Comparison of ENCODE assay signal across 8 cellular contexts in genomic region chr2:191679818-191680600, GRCh38. TPM values are rescaled to one million over a fixed set of nuclear protein-coding genes. Genes with fewer than 3 reads are reported as not detected.
DNase-seq lines count a peak whose midpoint lies in the region; ATAC-seq and TF ChIP-seq lines count a peak whose summit lies in the region.

No MANE protein-coding gene starts in this region.

- H3K27me3 ChIP-seq in transverse colon = no peaks in the 10 kb centered on the region

- no peak for TF ChIP-seq EP300 in transverse colon (IDR thresholded peaks at IDR 0.05; ENCODE audit: low read depth)

- 73 to 78% methylated on average over 4 of the region's 4 CpGs for WGBS in transverse colon (ENCODE audit: low coverage in 1 of 2), 2 donors

- peaks cover 0 to 20% (median 5%) of the 10 kb centered on the region in 4 donors for H3K36me3 ChIP-seq in transverse colon

- H3K4me3 ChIP-seq in AG10803 (ENCODE audit: low read length) = peak overlapping the region; percentile 80
- peak overlapping the region in 1 of 4 donors; percentile 80 for H3K4me3 ChIP-seq in transverse colon

- in situ Hi-C loops in transverse colon (cut with MboI; ENCODE audit: low pct_ligation_motif_present in 1 of 4, low pct_unique_long_range_greater_than_20kb in 1 of 4, low sequenced_read_pairs in 3 of 4) = loop anchor here in 3 of 4 donors (10.0 to 25.0 kb wide), 3 partner anchors 115 to 665 kb away; partner anchors contain the start of genes STAT1 (in 1 of the 3) and STAT4 (in 1 of the 3)

- ATAC-seq in GM19025 (IDR thresholded peaks at IDR 0.05; ENCODE audit: low read depth, unreplicated experiment) (peak; percentile 19), HG03342 (IDR thresholded peaks at IDR 0.05; ENCODE audit: unreplicated experiment) (peak; percentile 29), left cardiac atrium (no peak)

- peaks cover 4 to 43% (median 7%) of the 10 kb centered on the region in 4 donors for H3K4me1 ChIP-seq in transverse colon

- peak; percentile 81 for DNase-seq in AG10803 (ENCODE audit: low read depth)
- DNase-seq in SKM-1 (lab: John Stamatoyannopoulos, UW; ENCODE audit: unreplicated experiment) = peak; percentile 76
- DNase-seq in fibroblast of peridontal ligament (ENCODE audit: extremely low read depth) = peak; percentile 67
- DNase-seq in transverse colon = no peak
- DNase-seq in epidermal melanocyte (ENCODE audit: insufficient read length, low spot score) = no peak
- DNase-seq in left cardiac atrium = no peak

- TF ChIP-seq CTCF in AG10803 (conservative IDR thresholded peaks at IDR 0.05; ENCODE audit: low read length) (no peak), transverse colon (IDR thresholded peaks at IDR 0.05) (no peak)

- intact Hi-C loops in transverse colon (cut with DNase I; ENCODE audit: low total_unique reads) (no loop called here), left cardiac atrium (cut with DNase I) (no loop called here)

- H3K9me3 ChIP-seq in transverse colon = no peaks in the 10 kb centered on the region

- peak overlapping the region; percentile 95 to 98 (median 98) for H3K27ac ChIP-seq in transverse colon

- TF ChIP-seq POLR2A in transverse colon (IDR thresholded peaks at IDR 0.05) = peak; percentile 44

RNA-seq across cellular contexts. Expression of gene NABP1, which starts 2.1 kb away (rescaled TPM):
- total RNA-seq in transverse colon (10 to 100 TPM in 3 of 4 donors, under 1 TPM in 1; 1.00 to 55.6 (median 33.0) TPM), left cardiac atrium (10 to 100 TPM; 16.2 to 19.8 TPM)

Comparison
In these comparisons a context has a peak if more than half of its experiments do, and no peak if none do; other contexts are left out.
1. DNase-seq: peak in AG10803 (single experiment), SKM-1 (single experiment) and fibroblast of peridontal ligament (single experiment); none in transverse colon (single experiment), epidermal melanocyte (single experiment) and left cardiac atrium (single experiment).
2. ATAC-seq: peak in GM19025 (single experiment) and HG03342 (single experiment); none in left cardiac atrium (0 of 2).